In genomic region chr7:101688183-101688831, GRCh38 we compare ENCODE assay signal across 9 cellular contexts. TPM values are rescaled to one million over a fixed set of nuclear protein-coding genes. Genes with fewer than 3 reads are reported as not detected.
DNase-seq lines count a peak whose midpoint lies in the region; ATAC-seq lines count a peak whose summit lies in the region.
"Had no signal": no experiment of that assay in that cellular context is flagged by ENCODE, and none has a peak within 500 bp of the region (broad histone marks: within the 10 kb centered on the region; RNA-seq: fewer than 3 reads in every experiment).

No MANE protein-coding gene starts in this region.

- peaks cover 9% of the 10 kb centered on the region for H3K27me3 Mint-ChIP-seq in central memory CD8-positive, alpha-beta T cell

- peak; percentile 82 for ATAC-seq in central memory CD8-positive, alpha-beta T cell (replicated peaks; ENCODE audit: extremely low read depth, poor library complexity, severe bottlenecking)
- ATAC-seq in left colon = peak; percentile 57

- H3K9me3 Mint-ChIP-seq in central memory CD8-positive, alpha-beta T cell = no peaks in the 10 kb centered on the region

- intact Hi-C loops in left colon (cut with DNase I, micrococcal nuclease) = loop anchor here in 1 of 2 donors (10.0 kb wide), 1 partner anchor 546 kb away; no protein-coding TSS in a partner anchor

- H3K36me3 Mint-ChIP-seq in central memory CD8-positive, alpha-beta T cell (ENCODE audit: insufficient read depth) = no peaks in the 10 kb centered on the region

- DNase-seq in Caki2 (ENCODE audit: low read depth) = peak; percentile 74
- DNase-seq in H4 (ENCODE audit: low spot score) = peak; percentile 48
- peak; percentile 29 for DNase-seq in NCI-H1694 treated with DMSO at 0.1 percent for 48 hours (lab: John Stamatoyannopoulos, UW)
- peak; percentile 87 for DNase-seq in activated CD4-positive, CD25-positive, alpha-beta regulatory T cell treated with anti-CD3 and anti-CD28 coated beads, Interleukin-2, amount 50 U/mL, for 72 hours
- peak; percentile 52 to 78 for DNase-seq in central memory CD8-positive, alpha-beta T cell (ENCODE audit: low spot score in 2 of 2)
- DNase-seq in left colon = peak; percentile 66 to 88
- peak; percentile 88 to 90 for DNase-seq in stimulated activated CD4-positive, alpha-beta T cell treated with anti-CD3 and anti-CD28 coated beads, Interleukin-2, amount 100 ng/mL, for 48 hours
- DNase-seq in KG1 (lab: John Stamatoyannopoulos, UW) = no peak

- no peak overlapping the region for H3K4me3 Mint-ChIP-seq in central memory CD8-positive, alpha-beta T cell

- no peaks in the 10 kb centered on the region for H3K4me1 Mint-ChIP-seq in central memory CD8-positive, alpha-beta T cell

- H3K27ac Mint-ChIP-seq in central memory CD8-positive, alpha-beta T cell (ENCODE audit: low read depth) = no peak overlapping the region

- in situ Hi-C loops in Caki2 (cut with HindIII; ENCODE audit: low pct_unique_long_range_greater_than_20kb, low sequenced_read_pairs) = no loop called here

RNA-seq across cellular contexts. Expression of gene MYL10, which starts 59.2 kb away (rescaled TPM):
- not detected in 2 replicates for total RNA-seq in Caki2 (2014; rRNA removed; shearing (Covaris generic); ENCODE audit: low replicate concordance)
- total RNA-seq in H4 (2014; rRNA removed; shearing (Covaris generic)) = not detected in 2 replicates
- total RNA-seq in left colon = not detected
- total RNA-seq: dermis microvascular lymphatic vessel endothelial cell had no signal
